ENCODE assay signal across 3 cellular contexts in the genomic region with DNA sequence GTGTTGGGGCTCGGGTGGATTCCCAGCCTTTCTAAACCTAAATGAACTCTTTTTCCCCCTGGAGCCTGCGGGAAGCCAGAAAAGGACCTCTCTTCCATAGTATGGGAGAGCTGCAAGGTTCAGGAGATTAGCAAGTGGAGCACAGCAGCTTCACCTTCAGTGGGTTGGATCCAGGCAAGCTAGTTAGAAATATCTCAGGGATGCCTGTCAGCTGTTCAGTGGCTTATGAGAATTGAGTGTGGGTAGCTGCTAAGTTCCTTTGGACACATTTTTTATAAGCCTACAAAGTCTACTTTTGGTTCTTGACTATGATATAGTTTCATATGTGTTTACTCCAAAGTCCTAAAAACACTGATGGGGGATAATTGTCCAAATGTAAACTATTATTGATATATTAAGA.
"Had no signal": no experiment of that assay in that cellular context is flagged by ENCODE, and none has a peak within 500 bp of the region (broad histone marks: within the 10 kb centered on the region; RNA-seq: fewer than 3 reads in every experiment).

No MANE protein-coding gene starts in this region.

- H3K4me3 ChIP-seq: GM12878 had no signal

- DNase-seq: GDM1, GF-D8 had no signal

- ATAC-seq: GM12878 had no signal
